8 cellular contexts compared by ENCODE assay signal in genomic region chr14:52729925-52730707, GRCh38. TPM values are rescaled to one million over a fixed set of nuclear protein-coding genes. Genes with fewer than 3 reads are reported as not detected.
A peak's percentile ranks its signal among the peaks of the same experiment; 100 is the strongest.
DNase-seq lines count a peak whose midpoint lies in the region; ATAC-seq and TF ChIP-seq lines count a peak whose summit lies in the region.

STYX (plus strand) TSS chr14:52730166; CDS start chr14:52730475, 309 bp downstream.

- TF ChIP-seq CTCF in epithelial cell of esophagus (IDR thresholded peaks at IDR 0.05; ENCODE audit: insufficient read depth, low read depth, low read length, missing control alignments), result no peak

- H3K9me3 ChIP-seq in mononuclear cell (ENCODE audit: low read depth, low read length), result no peaks in the 10 kb centered on the region

- peaks cover 23% of the 10 kb centered on the region for H3K4me1 ChIP-seq in mononuclear cell (ENCODE audit: insufficient read depth, low read length)

- H3K27me3 Mint-ChIP-seq in IgD-negative memory B cell, result no peaks in the 10 kb centered on the region

- H3K4me3 ChIP-seq in epithelial cell of esophagus (ENCODE audit: low read length), result peak within 1 kb of the TSS; percentile 92
- peak within 1 kb of the TSS; percentile 89 for H3K4me3 ChIP-seq in mononuclear cell (ENCODE audit: low read length)

- H3K27me3 ChIP-seq in mononuclear cell (ENCODE audit: insufficient read depth, low read length), result no peaks in the 10 kb centered on the region

- DNase-seq in DMS114 treated with DMSO at 0.1 percent for 48 hours (lab: John Stamatoyannopoulos, UW; ENCODE audit: unreplicated experiment) (peak; percentile 92), OCI-M1 (lab: John Stamatoyannopoulos, UW) (peak; percentile 98), activated T-cell treated with anti-CD3 and anti-CD28 coated beads for 24 hours (ENCODE audit: low read depth) (peak; percentile 99), epithelial cell of esophagus (ENCODE audit: low read depth) (peak; percentile 99)
- peak; percentile 98 to 99 for DNase-seq in stimulated activated CD8-positive, alpha-beta memory T cell treated with anti-CD3 and anti-CD28 coated beads, Interleukin-2, amount 100 ng/mL, for 48 hours (ENCODE audit: low read depth in 2 of 2)

- H3K36me3 Mint-ChIP-seq in IgD-negative memory B cell, result peaks cover 6% of the 10 kb centered on the region

- H3K9me3 Mint-ChIP-seq in IgD-negative memory B cell, result no peaks in the 10 kb centered on the region

- peak; percentile 93 for ATAC-seq in GM21576 (IDR thresholded peaks at IDR 0.05; ENCODE audit: unreplicated experiment)

- peak within 1 kb of the TSS; percentile 92 to 96 (median 95) for H3K4me3 Mint-ChIP-seq in IgD-negative memory B cell

- H3K27ac Mint-ChIP-seq in IgD-negative memory B cell, result peak within 1 kb of the TSS; percentile 67 to 96 (median 94)

- H3K4me1 Mint-ChIP-seq in IgD-negative memory B cell, result peaks cover 23 to 30% (median 25%) of the 10 kb centered on the region in 3 donors

RNA-seq across cellular contexts. Expression of gene STYX, which starts in this region (rescaled TPM):
- 14.1 TPM for polyA plus RNA-seq in IgD-negative memory B cell
- 25.2 TPM for total RNA-seq in mononuclear cell

Comparison
In these comparisons a context has a peak if more than half of its experiments do, and no peak if none do; other contexts are left out.
1. Peak in every context shown above with its lines: DNase-seq, ATAC-seq and H3K4me3 ChIP-seq.